1 cellular context compared by ENCODE assay signal in genomic region chr11:94781822-94782221, GRCh38.
TF ChIP-seq lines count a peak whose summit lies in the region.

No MANE protein-coding gene starts in this region.

TF ChIP-seq in IMR-90, 13 proteins besides CTCF, POLR2A, EP300 and RAD21:
- TF ChIP-seq RFX5 (IDR thresholded peaks at IDR 0.05; ENCODE audit: low read depth, low read length) = no peak
- peak; percentile 49; the same call in 1 of the 2 replicates for TF ChIP-seq CEBPB (IDR thresholded peaks at IDR 0.05; ENCODE audit: low read depth, low read length)
TF ChIP-seq in IMR-90: peak in this region for 1.
